ENCODE assay signal across 9 cellular contexts in genomic region chr4:33226783-33227182, GRCh38.
"Had no signal": no experiment of that assay in that cellular context is flagged by ENCODE, and none has a peak within 500 bp of the region (broad histone marks: within the 10 kb centered on the region; RNA-seq: fewer than 3 reads in every experiment).

No MANE protein-coding gene starts in this region.

- H2AFZ ChIP-seq: GM23338 had no signal

- H3K9ac ChIP-seq: KMS-11 had no signal

- H3K4me3 ChIP-seq: GM23338, HAP-1 had no signal

- H3K4me1 ChIP-seq: HAP-1 had no signal

- DNase-seq: H7, HFFc6, Karpas-422, KBM-7 had no signal

- H3K36me3 ChIP-seq: HAP-1 had no signal

- H3K4me2 ChIP-seq: GM23338, KMS-11 had no signal

- H3K9me3 ChIP-seq: HAP-1 had no signal

- H3K27ac ChIP-seq: HL-60, KMS-11 had no signal

- ATAC-seq: GM23338, HCT116 had no signal
